8 cellular contexts compared by ENCODE assay signal in genomic region chr12:55715833-55716581, GRCh38. TPM values are rescaled to one million over a fixed set of nuclear protein-coding genes. Genes with fewer than 3 reads are reported as not detected.
DNase-seq lines count a peak whose midpoint lies in the region; ATAC-seq and TF ChIP-seq lines count a peak whose summit lies in the region.

TSS of gene BLOC1S1 (plus strand) at chr12:55716046. CDS start at chr12:55716052, 6 bp downstream.

- H3K9me3 Mint-ChIP-seq in activated naive CD4-positive, alpha-beta T cell treated with anti-CD3 and anti-CD28 coated beads, Interleukin-2, amount 50 U/mL, for 24 hours: no peaks in the 10 kb centered on the region

- POLR2A ChIA-PET in GM10248 (lab: Yijun Ruan, JAX): interaction anchor here (0.7 kb wide), 1 partner anchor 321 kb away, joined by 3 read pairs; no protein-coding TSS in a partner anchor

- H3K27ac Mint-ChIP-seq in activated naive CD4-positive, alpha-beta T cell treated with anti-CD3 and anti-CD28 coated beads, Interleukin-2, amount 50 U/mL, for 24 hours: peak within 1 kb of the TSS; percentile 100

- CTCF ChIA-PET in GM10248 (lab: Yijun Ruan, JAX): interaction anchor here (0.8 to 3.2 kb wide), 7 partner anchors 9 to 314 kb away, joined by 3 to 27 read pairs (median 7); no protein-coding TSS in a partner anchor

- ATAC-seq in HG02610 (IDR thresholded peaks at IDR 0.05; ENCODE audit: unreplicated experiment): peak; percentile 92
- ATAC-seq in SK-N-SH treated with all-trans-retinoic acid at 6 μM for 48 hours: peak; percentile 82
- peak; percentile 70 for ATAC-seq in omental fat pad (ENCODE audit: low FRiP score)

- no peak for TF ChIP-seq CTCF in GM10248 (IDR thresholded peaks at IDR 0.05; ENCODE audit: control extremely low read depth, extremely low read depth, low read depth, missing control alignments)
- no peak for TF ChIP-seq CTCF in omental fat pad (IDR thresholded peaks at IDR 0.05)

- peak; percentile 95 for DNase-seq in GM10248 (ENCODE audit: extremely low spot score)
- DNase-seq in NCI-H1092 treated with DMSO at 0.1 percent for 48 hours (lab: John Stamatoyannopoulos, UW): peak; percentile 78
- peak; percentile 85 for DNase-seq in globus pallidus (ENCODE audit: low spot score)
- DNase-seq in omental fat pad (ENCODE audit: low spot score): peak; percentile 91

- peak within 1 kb of the TSS; percentile 91 for H3K27ac ChIP-seq in temporal lobe (ENCODE audit: low read depth, low read length)

- peak within 1 kb of the TSS; percentile 92 for H3K4me3 Mint-ChIP-seq in activated naive CD4-positive, alpha-beta T cell treated with anti-CD3 and anti-CD28 coated beads, Interleukin-2, amount 50 U/mL, for 24 hours

- peaks cover 31% of the 10 kb centered on the region for H3K4me1 Mint-ChIP-seq in activated naive CD4-positive, alpha-beta T cell treated with anti-CD3 and anti-CD28 coated beads, Interleukin-2, amount 50 U/mL, for 24 hours

- H3K36me3 Mint-ChIP-seq in activated naive CD4-positive, alpha-beta T cell treated with anti-CD3 and anti-CD28 coated beads, Interleukin-2, amount 50 U/mL, for 24 hours: no peaks in the 10 kb centered on the region

- H3K27me3 Mint-ChIP-seq in activated naive CD4-positive, alpha-beta T cell treated with anti-CD3 and anti-CD28 coated beads, Interleukin-2, amount 50 U/mL, for 24 hours: no peaks in the 10 kb centered on the region

TF ChIP-seq in SK-N-SH treated with all-trans-retinoic acid at 6 μM for 48 hours, 23 proteins besides CTCF, POLR2A, EP300 and RAD21:
- peak; percentile 89; the same call in 1 of the 2 replicates for TF ChIP-seq CSDC2 (CRISPR knock-in tag; IDR thresholded peaks at IDR 0.05)
- TF ChIP-seq RARB (CRISPR knock-in tag; IDR thresholded peaks at IDR 0.05): no peak
- peak; percentile 75 for TF ChIP-seq ZFP3 (CRISPR knock-in tag; IDR thresholded peaks at IDR 0.05)
- no peak for TF ChIP-seq OSR1 (CRISPR knock-in tag; IDR thresholded peaks at IDR 0.05)
- no peak for TF ChIP-seq BACH2 (CRISPR knock-in tag; IDR thresholded peaks at IDR 0.05; ENCODE audit: borderline replicate concordance)
- peak; percentile 83; the same call in 1 of the 2 replicates for TF ChIP-seq PATZ1 (CRISPR knock-in tag; IDR thresholded peaks at IDR 0.05; ENCODE audit: borderline replicate concordance)
- TF ChIP-seq POU6F1 (CRISPR knock-in tag; IDR thresholded peaks at IDR 0.05; ENCODE audit: borderline replicate concordance, low read depth): no peak; the same call in 1 of the 2 replicates
- no peak for TF ChIP-seq ZFP30 (CRISPR knock-in tag; IDR thresholded peaks at IDR 0.05)
- TF ChIP-seq ZNF565 (CRISPR knock-in tag; conservative IDR thresholded peaks at IDR 0.05; ENCODE audit: low read depth): no peak
- peak; percentile 71; the same call in 1 of the 2 replicates for TF ChIP-seq TSHZ2 (CRISPR knock-in tag; IDR thresholded peaks at IDR 0.05)
- TF ChIP-seq GLIS3 (CRISPR knock-in tag; IDR thresholded peaks at IDR 0.05): no peak
- no peak for TF ChIP-seq ZNF8 (CRISPR knock-in tag; IDR thresholded peaks at IDR 0.05)
- TF ChIP-seq ZC3H10 (CRISPR knock-in tag; IDR thresholded peaks at IDR 0.05): no peak
- no peak for TF ChIP-seq PPARA (CRISPR knock-in tag; IDR thresholded peaks at IDR 0.05; ENCODE audit: borderline replicate concordance)
- no peak for TF ChIP-seq ESRRG (CRISPR knock-in tag; IDR thresholded peaks at IDR 0.05)
- TF ChIP-seq CREB5 (CRISPR knock-in tag; IDR thresholded peaks at IDR 0.05; ENCODE audit: low read depth): peak; percentile 30; the same call in 1 of the 2 replicates
- TF ChIP-seq CSRNP3 (CRISPR knock-in tag; IDR thresholded peaks at IDR 0.05): no peak
- TF ChIP-seq TCF4 (CRISPR knock-in tag; IDR thresholded peaks at IDR 0.05; ENCODE audit: borderline replicate concordance): no peak
- no peak for TF ChIP-seq ZNF70 (CRISPR knock-in tag; IDR thresholded peaks at IDR 0.05)
- TF ChIP-seq ARNTL (CRISPR knock-in tag; IDR thresholded peaks at IDR 0.05; ENCODE audit: borderline replicate concordance, low read depth): no peak
- TF ChIP-seq ISL1 (CRISPR knock-in tag; IDR thresholded peaks at IDR 0.05): no peak
- no peak for TF ChIP-seq SNAI2 (CRISPR knock-in tag; IDR thresholded peaks at IDR 0.05)
- TF ChIP-seq TOX (CRISPR knock-in tag; IDR thresholded peaks at IDR 0.05; ENCODE audit: borderline replicate concordance): no peak

RNA-seq across cellular contexts. Expression of gene BLOC1S1, which starts in this region (rescaled TPM):
- total RNA-seq in omental fat pad (100 to 1,000 TPM; 168 to 247 (median 213) TPM), temporal lobe (27.5 TPM)

Comparison
In these comparisons a context has a peak if more than half of its experiments do, and no peak if none do; other contexts are left out.
1. Peak in every context shown above with its lines: DNase-seq, ATAC-seq and H3K27ac ChIP-seq.